18 cellular contexts compared by ENCODE assay signal in genomic region chr7:159198016-159198724, GRCh38. TPM values are rescaled to one million over a fixed set of nuclear protein-coding genes. Genes with fewer than 3 reads are reported as not detected.
DNase-seq lines count a peak whose midpoint lies in the region; ATAC-seq, FAIRE-seq and TF ChIP-seq lines count a peak whose summit lies in the region.
"Had no signal": no experiment of that assay in that cellular context is flagged by ENCODE, and none has a peak within 500 bp of the region (broad histone marks: within the 10 kb centered on the region; RNA-seq: fewer than 3 reads in every experiment).

No MANE protein-coding gene starts in this region.

- no peak overlapping the region for H3K4me3 Mint-ChIP-seq in activated CD8-positive, alpha-beta memory T cell treated with anti-CD3 and anti-CD28 coated beads, Interleukin-2, amount 10 ng/mL, durations not matched to agents 7 days and 5 days
- peak overlapping the region; percentile 75 for H3K4me3 Mint-ChIP-seq in central memory CD8-positive, alpha-beta T cell
- H3K4me3 Mint-ChIP-seq in stimulated activated memory B cell treated with anti-CD40 and anti-IgM and Interleukin-4, amounts not matched to agents 10 μg/mL and 1 μg/mL and 100 μg/mL, for 72 hours: no peak overlapping the region
- H3K4me3 Mint-ChIP-seq: type B pancreatic cell had no signal

- H3K79me2 ChIP-seq in OCI-LY7 (ENCODE audit: insufficient read depth, low read depth, low read length): no peaks in the 10 kb centered on the region

- no peaks in the 10 kb centered on the region for H3K27me3 Mint-ChIP-seq in activated CD8-positive, alpha-beta memory T cell treated with anti-CD3 and anti-CD28 coated beads, Interleukin-2, amount 10 ng/mL, durations not matched to agents 7 days and 5 days
- H3K27me3 Mint-ChIP-seq in central memory CD8-positive, alpha-beta T cell: no peaks in the 10 kb centered on the region
- peaks cover 25% of the 10 kb centered on the region for H3K27me3 Mint-ChIP-seq in stimulated activated memory B cell treated with anti-CD40 and anti-IgM and Interleukin-4, amounts not matched to agents 10 μg/mL and 1 μg/mL and 100 μg/mL, for 72 hours
- H3K27me3 Mint-ChIP-seq: type B pancreatic cell had no signal

- no peak overlapping the region for H2AFZ ChIP-seq in OCI-LY7 (ENCODE audit: low read length)

- no peak for FAIRE-seq in RCC 7860 (lab: Jason Lieb, UNC)
- FAIRE-seq: GM12878 had no signal

- no peaks in the 10 kb centered on the region for H3K9me3 Mint-ChIP-seq in activated CD8-positive, alpha-beta memory T cell treated with anti-CD3 and anti-CD28 coated beads, Interleukin-2, amount 10 ng/mL, durations not matched to agents 7 days and 5 days (ENCODE audit: low read depth)
- peaks cover 5% of the 10 kb centered on the region for H3K9me3 Mint-ChIP-seq in central memory CD8-positive, alpha-beta T cell
- H3K9me3 Mint-ChIP-seq in stimulated activated memory B cell treated with anti-CD40 and anti-IgM and Interleukin-4, amounts not matched to agents 10 μg/mL and 1 μg/mL and 100 μg/mL, for 72 hours: no peaks in the 10 kb centered on the region
- H3K9me3 Mint-ChIP-seq: type B pancreatic cell had no signal

- BruUV-seq in OCI-LY7 (replicated peaks; lab: Mats Ljungman, UMichigan): no TSS peak

- no peaks in the 10 kb centered on the region for H3K9me3 ChIP-seq in Peyer's patch
- no peaks in the 10 kb centered on the region for H3K9me3 ChIP-seq in OCI-LY7 (ENCODE audit: low read length)
- H3K9me3 ChIP-seq: ascending aorta, left lung had no signal

- peak overlapping the region; percentile 16 to 50 (median 42) for H3K27ac ChIP-seq in Peyer's patch
- no peak overlapping the region for H3K27ac ChIP-seq in OCI-LY7 (ENCODE audit: low read depth, low read length, poor library complexity, severe bottlenecking)
- H3K27ac ChIP-seq: ascending aorta, left lung, WERI-Rb-1 had no signal

- DNase-seq in activated CD8-positive, alpha-beta memory T cell treated with anti-CD3 and anti-CD28 coated beads, Interleukin-2, amount 10 ng/mL, durations not matched to agents 7 days and 5 days: no peak
- DNase-seq in activated CD8-positive, alpha-beta memory T cell treated with anti-CD3 and anti-CD28 coated beads, Interleukin-2, amount 50 U/mL, for 48 hours: no peak
- DNase-seq in Peyer's patch: no peak
- peak in 1 of 2 donors; percentile 37 for DNase-seq in central memory CD8-positive, alpha-beta T cell (ENCODE audit: low spot score in 2 of 2)
- DNase-seq in RCC 7860 (ENCODE audit: low spot score): no peak
- DNase-seq in SIG-M5 treated with dmso at 0.1 percent for 504 hours (lab: John Stamatoyannopoulos, UW; ENCODE audit: unreplicated experiment): no peak
- DNase-seq in OCI-LY7 (ENCODE audit: low spot score): no peak
- DNase-seq: COR-L47, foreskin fibroblast, WERI-Rb-1 had no signal

- intact Hi-C loops in OCI-LY7 (cut with micrococcal nuclease; ENCODE audit: unreplicated experiment): no loop called here

- no peak for ATAC-seq in activated CD8-positive, alpha-beta memory T cell treated with anti-CD3 and anti-CD28 coated beads, Interleukin-2, amount 10 ng/mL, durations not matched to agents 7 days and 5 days
- ATAC-seq in central memory CD8-positive, alpha-beta T cell (replicated peaks; ENCODE audit: extremely low read depth, poor library complexity, severe bottlenecking): peak; percentile 60
- no peak for ATAC-seq in stimulated activated memory B cell treated with anti-CD40 and anti-IgM and Interleukin-4, amounts not matched to agents 10 μg/mL and 1 μg/mL and 100 μg/mL, for 72 hours
- ATAC-seq: GM12878 had no signal

- H3K36me3 Mint-ChIP-seq in activated CD8-positive, alpha-beta memory T cell treated with anti-CD3 and anti-CD28 coated beads, Interleukin-2, amount 10 ng/mL, durations not matched to agents 7 days and 5 days: no peaks in the 10 kb centered on the region
- peaks cover 6% of the 10 kb centered on the region for H3K36me3 Mint-ChIP-seq in central memory CD8-positive, alpha-beta T cell (ENCODE audit: insufficient read depth)
- no peaks in the 10 kb centered on the region for H3K36me3 Mint-ChIP-seq in stimulated activated memory B cell treated with anti-CD40 and anti-IgM and Interleukin-4, amounts not matched to agents 10 μg/mL and 1 μg/mL and 100 μg/mL, for 72 hours
- H3K36me3 Mint-ChIP-seq: type B pancreatic cell had no signal

- TF ChIP-seq POLR2A in Peyer's patch (IDR thresholded peaks at IDR 0.05): no peak

- peak overlapping the region; percentile 62 for H3K27ac Mint-ChIP-seq in activated CD8-positive, alpha-beta memory T cell treated with anti-CD3 and anti-CD28 coated beads, Interleukin-2, amount 10 ng/mL, durations not matched to agents 7 days and 5 days
- peak overlapping the region; percentile 99 for H3K27ac Mint-ChIP-seq in central memory CD8-positive, alpha-beta T cell (ENCODE audit: low read depth)
- peak overlapping the region; percentile 57 for H3K27ac Mint-ChIP-seq in stimulated activated memory B cell treated with anti-CD40 and anti-IgM and Interleukin-4, amounts not matched to agents 10 μg/mL and 1 μg/mL and 100 μg/mL, for 72 hours
- H3K27ac Mint-ChIP-seq: type B pancreatic cell had no signal

- POLR2A ChIA-PET in OCI-LY7 (lab: Charles Lee): no interaction called here

- TF ChIP-seq CTCF in Peyer's patch (IDR thresholded peaks at IDR 0.05) (no peak), OCI-LY7 (conservative IDR thresholded peaks at IDR 0.05; ENCODE audit: low read length) (no peak)

- no peaks in the 10 kb centered on the region for H3K9me2 ChIP-seq in OCI-LY7 (ENCODE audit: insufficient read depth, low read length)

- no peaks in the 10 kb centered on the region for H3K36me3 ChIP-seq in Peyer's patch
- H3K36me3 ChIP-seq in OCI-LY7 (ENCODE audit: insufficient read depth, low read length): no peaks in the 10 kb centered on the region
- H3K36me3 ChIP-seq: ascending aorta, left lung, WERI-Rb-1 had no signal

- H3K27me3 ChIP-seq in Peyer's patch: no peaks in the 10 kb centered on the region
- H3K27me3 ChIP-seq: ascending aorta, left lung had no signal

- H3K4me1 ChIP-seq in Peyer's patch (peaks cover 0 to 11% (median 2%) of the 10 kb centered on the region in 4 donors), OCI-LY7 (ENCODE audit: insufficient read depth, low read length, poor library complexity, severe bottlenecking) (no peaks in the 10 kb centered on the region)
- H3K4me1 ChIP-seq: ascending aorta had no signal

- no peak overlapping the region for H3K4me3 ChIP-seq in Peyer's patch
- H3K4me3 ChIP-seq in OCI-LY7 (ENCODE audit: low read depth, low read length, poor library complexity, severe bottlenecking): no peak overlapping the region
- H3K4me3 ChIP-seq: ascending aorta, GM12878, left lung, smooth muscle cell had no signal

- CTCF ChIA-PET in activated CD8-positive, alpha-beta memory T cell treated with anti-CD3 and anti-CD28 coated beads, Interleukin-2, amount 10 ng/mL, durations not matched to agents 7 days and 5 days (lab: Charles Lee): no interaction called here
- CTCF ChIA-PET in OCI-LY7 (lab: Charles Lee; ENCODE audit: unreplicated experiment): no interaction called here

- H3K4me1 Mint-ChIP-seq in activated CD8-positive, alpha-beta memory T cell treated with anti-CD3 and anti-CD28 coated beads, Interleukin-2, amount 10 ng/mL, durations not matched to agents 7 days and 5 days: peaks cover 28% of the 10 kb centered on the region
- H3K4me1 Mint-ChIP-seq in central memory CD8-positive, alpha-beta T cell: peaks cover 46% of the 10 kb centered on the region
- peaks cover 15% of the 10 kb centered on the region for H3K4me1 Mint-ChIP-seq in stimulated activated memory B cell treated with anti-CD40 and anti-IgM and Interleukin-4, amounts not matched to agents 10 μg/mL and 1 μg/mL and 100 μg/mL, for 72 hours

- H3K4me2 ChIP-seq in OCI-LY7 (ENCODE audit: low read length): no peak overlapping the region
- H3K4me2 ChIP-seq: smooth muscle cell had no signal

- no peaks in the 10 kb centered on the region for H4K20me1 ChIP-seq in OCI-LY7 (ENCODE audit: insufficient read depth, low read length)

RNA-seq across cellular contexts. Expression of gene VIPR2, which starts 53.5 kb away (rescaled TPM):
- total RNA-seq in activated CD8-positive, alpha-beta memory T cell treated with anti-CD3 and anti-CD28 coated beads, Interleukin-2, amount 10 ng/mL, durations not matched to agents 7 days and 5 days: under 1 TPM in 1 of 2 experiments, not detected in 1; 0.05 TPM
- total RNA-seq in Peyer's patch (1 to 10 TPM in 3 of 4 donors, under 1 TPM in 1; 0.53 to 2.5 (median 1.8) TPM), OCI-LY7 (2022) (not detected in 2 replicates)
- not detected in 2 replicates for total RNA-seq in OCI-LY7 (2014; rRNA removed; shearing (Covaris generic))
- total RNA-seq: A673, G401, GM12878, smooth muscle cell had no signal
